In genomic region chr15:43133429-43134156, GRCh38 we compare ENCODE assay signal across 1 cellular context.
TF ChIP-seq lines count a peak whose summit lies in the region.

Gene TMEM62 (plus strand): TSS chr15:43133586. CDS start chr15:43133803, 217 bp downstream.

TF ChIP-seq in K562, 482 proteins besides CTCF, POLR2A, EP300 and RAD21 (continued from another document and continues in another):
- TF ChIP-seq BRF2 (IDR thresholded peaks at IDR 0.05; ENCODE audit: borderline replicate concordance, insufficient read depth, insufficient read length) (no peak), SNIP1 (IDR thresholded peaks at IDR 0.05; ENCODE audit: low read depth) (no peak), SRSF1 (IDR thresholded peaks at IDR 0.05; ENCODE audit: low read depth, low read length) (no peak), GABPA (tag; conservative IDR thresholded peaks at IDR 0.05; ENCODE audit: low read depth) (peak; percentile 83), ZNF165 (CRISPR knock-in tag; IDR thresholded peaks at IDR 0.05; ENCODE audit: borderline replicate concordance) (no peak), FOXA3 (CRISPR knock-in tag; conservative IDR thresholded peaks at IDR 0.05 in 1 of 2, IDR thresholded peaks at IDR 0.05 in 1 of 2) (0 out of 4 replicates have a peak, but pooled peaks of 1 of the 2 experiments have one; percentile 39), SIX5 (IDR thresholded peaks at IDR 0.05; ENCODE audit: borderline replicate concordance in 1 of 2, insufficient read depth in 1 of 2, low read depth in 1 of 2, low read length in 2 of 2) (no peak), NFIC (IDR thresholded peaks at IDR 0.05) (peak; percentile 49; the same call in 1 of the 2 replicates), FIP1L1 (IDR thresholded peaks at IDR 0.05; ENCODE audit: low read depth, low read length, poor library complexity, severe bottlenecking) (no peak), CHD7 (IDR thresholded peaks at IDR 0.05; ENCODE audit: low read depth, low read length) (no peak), PCBP1 (IDR thresholded peaks at IDR 0.05; ENCODE audit: low read depth, low read length, poor library complexity, severe bottlenecking) (peak; percentile 50), NR0B1 (IDR thresholded peaks at IDR 0.05; ENCODE audit: partially characterized antibody) (no peak), MTA1 (IDR thresholded peaks at IDR 0.05; ENCODE audit: borderline replicate concordance) (no peak), ZFX (CRISPR knock-in tag; IDR thresholded peaks at IDR 0.05) (peak; percentile 98), PRMT5 (CRISPR knock-in tag; IDR thresholded peaks at IDR 0.05) (no peak), ZNF143 (CRISPR knock-in tag; IDR thresholded peaks at IDR 0.05) (no peak), CC2D1A (IDR thresholded peaks at IDR 0.05) (no peak), ZNF444 (CRISPR knock-in tag; IDR thresholded peaks at IDR 0.05) (no peak), ZBTB1 (CRISPR knock-in tag; IDR thresholded peaks at IDR 0.05; ENCODE audit: borderline replicate concordance, low read depth) (no peak; the same call in 1 of the 2 replicates), SP1 (CRISPR knock-in tag; IDR thresholded peaks at IDR 0.05) (peak; percentile 54; the same call in 1 of the 2 replicates), CCAR2 (IDR thresholded peaks at IDR 0.05; ENCODE audit: low read depth, low read length) (no peak), ZNF785 (CRISPR knock-in tag; IDR thresholded peaks at IDR 0.05) (no peak), ZFPM2 (CRISPR knock-in tag; IDR thresholded peaks at IDR 0.05) (no peak), ZNF408 (CRISPR knock-in tag; IDR thresholded peaks at IDR 0.05; ENCODE audit: low read depth) (no peak), ETV5 (CRISPR knock-in tag; IDR thresholded peaks at IDR 0.05; ENCODE audit: low read depth) (peak; percentile 88), TAL1 (IDR thresholded peaks at IDR 0.05) (no peak), STAT5B (CRISPR knock-in tag; IDR thresholded peaks at IDR 0.05) (no peak), U2AF1 (optimal IDR thresholded peaks at IDR 0.05; ENCODE audit: low read depth, low read length) (no peak), TEAD1 (CRISPR knock-in tag; IDR thresholded peaks at IDR 0.05) (no peak), C11orf30 (IDR thresholded peaks at IDR 0.05; ENCODE audit: low read depth) (no peak), ZNF3 (CRISPR knock-in tag; IDR thresholded peaks at IDR 0.05) (no peak), SNRNP70 (optimal IDR thresholded peaks at IDR 0.05; ENCODE audit: low read depth, low read length) (no peak)
- TF ChIP-seq, protein P1, sequence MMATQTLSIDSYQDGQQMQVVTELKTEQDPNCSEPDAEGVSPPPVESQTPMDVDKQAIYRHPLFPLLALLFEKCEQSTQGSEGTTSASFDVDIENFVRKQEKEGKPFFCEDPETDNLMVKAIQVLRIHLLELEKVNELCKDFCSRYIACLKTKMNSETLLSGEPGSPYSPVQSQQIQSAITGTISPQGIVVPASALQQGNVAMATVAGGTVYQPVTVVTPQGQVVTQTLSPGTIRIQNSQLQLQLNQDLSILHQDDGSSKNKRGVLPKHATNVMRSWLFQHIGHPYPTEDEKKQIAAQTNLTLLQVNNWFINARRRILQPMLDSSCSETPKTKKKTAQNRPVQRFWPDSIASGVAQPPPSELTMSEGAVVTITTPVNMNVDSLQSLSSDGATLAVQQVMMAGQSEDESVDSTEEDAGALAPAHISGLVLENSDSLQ (IDR thresholded peaks at IDR 0.05), result no peak; the same call in none of the 2 replicates
- TF ChIP-seq, protein P2, sequence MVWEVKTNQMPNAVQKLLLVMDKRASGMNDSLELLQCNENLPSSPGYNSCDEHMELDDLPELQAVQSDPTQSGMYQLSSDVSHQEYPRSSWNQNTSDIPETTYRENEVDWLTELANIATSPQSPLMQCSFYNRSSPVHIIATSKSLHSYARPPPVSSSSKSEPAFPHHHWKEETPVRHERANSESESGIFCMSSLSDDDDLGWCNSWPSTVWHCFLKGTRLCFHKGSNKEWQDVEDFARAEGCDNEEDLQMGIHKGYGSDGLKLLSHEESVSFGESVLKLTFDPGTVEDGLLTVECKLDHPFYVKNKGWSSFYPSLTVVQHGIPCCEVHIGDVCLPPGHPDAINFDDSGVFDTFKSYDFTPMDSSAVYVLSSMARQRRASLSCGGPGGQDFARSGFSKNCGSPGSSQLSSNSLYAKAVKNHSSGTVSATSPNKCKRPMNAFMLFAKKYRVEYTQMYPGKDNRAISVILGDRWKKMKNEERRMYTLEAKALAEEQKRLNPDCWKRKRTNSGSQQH (CRISPR knock-in tag; IDR thresholded peaks at IDR 0.05), result no peak
- TF ChIP-seq, protein P3, sequence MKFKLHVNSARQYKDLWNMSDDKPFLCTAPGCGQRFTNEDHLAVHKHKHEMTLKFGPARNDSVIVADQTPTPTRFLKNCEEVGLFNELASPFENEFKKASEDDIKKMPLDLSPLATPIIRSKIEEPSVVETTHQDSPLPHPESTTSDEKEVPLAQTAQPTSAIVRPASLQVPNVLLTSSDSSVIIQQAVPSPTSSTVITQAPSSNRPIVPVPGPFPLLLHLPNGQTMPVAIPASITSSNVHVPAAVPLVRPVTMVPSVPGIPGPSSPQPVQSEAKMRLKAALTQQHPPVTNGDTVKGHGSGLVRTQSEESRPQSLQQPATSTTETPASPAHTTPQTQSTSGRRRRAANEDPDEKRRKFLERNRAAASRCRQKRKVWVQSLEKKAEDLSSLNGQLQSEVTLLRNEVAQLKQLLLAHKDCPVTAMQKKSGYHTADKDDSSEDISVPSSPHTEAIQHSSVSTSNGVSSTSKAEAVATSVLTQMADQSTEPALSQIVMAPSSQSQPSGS (CRISPR knock-in tag; IDR thresholded peaks at IDR 0.05), result no peak
- TF ChIP-seq, protein P4, sequence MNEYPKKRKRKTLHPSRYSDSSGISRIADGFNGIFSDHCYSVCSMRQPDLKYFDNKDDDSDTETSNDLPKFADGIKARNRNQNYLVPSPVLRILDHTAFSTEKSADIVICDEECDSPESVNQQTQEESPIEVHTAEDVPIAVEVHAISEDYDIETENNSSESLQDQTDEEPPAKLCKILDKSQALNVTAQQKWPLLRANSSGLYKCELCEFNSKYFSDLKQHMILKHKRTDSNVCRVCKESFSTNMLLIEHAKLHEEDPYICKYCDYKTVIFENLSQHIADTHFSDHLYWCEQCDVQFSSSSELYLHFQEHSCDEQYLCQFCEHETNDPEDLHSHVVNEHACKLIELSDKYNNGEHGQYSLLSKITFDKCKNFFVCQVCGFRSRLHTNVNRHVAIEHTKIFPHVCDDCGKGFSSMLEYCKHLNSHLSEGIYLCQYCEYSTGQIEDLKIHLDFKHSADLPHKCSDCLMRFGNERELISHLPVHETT (CRISPR knock-in tag; conservative IDR thresholded peaks at IDR 0.05 in 1 of 2, IDR thresholded peaks at IDR 0.05 in 1 of 2), result no peak
- TF ChIP-seq, protein P5, sequence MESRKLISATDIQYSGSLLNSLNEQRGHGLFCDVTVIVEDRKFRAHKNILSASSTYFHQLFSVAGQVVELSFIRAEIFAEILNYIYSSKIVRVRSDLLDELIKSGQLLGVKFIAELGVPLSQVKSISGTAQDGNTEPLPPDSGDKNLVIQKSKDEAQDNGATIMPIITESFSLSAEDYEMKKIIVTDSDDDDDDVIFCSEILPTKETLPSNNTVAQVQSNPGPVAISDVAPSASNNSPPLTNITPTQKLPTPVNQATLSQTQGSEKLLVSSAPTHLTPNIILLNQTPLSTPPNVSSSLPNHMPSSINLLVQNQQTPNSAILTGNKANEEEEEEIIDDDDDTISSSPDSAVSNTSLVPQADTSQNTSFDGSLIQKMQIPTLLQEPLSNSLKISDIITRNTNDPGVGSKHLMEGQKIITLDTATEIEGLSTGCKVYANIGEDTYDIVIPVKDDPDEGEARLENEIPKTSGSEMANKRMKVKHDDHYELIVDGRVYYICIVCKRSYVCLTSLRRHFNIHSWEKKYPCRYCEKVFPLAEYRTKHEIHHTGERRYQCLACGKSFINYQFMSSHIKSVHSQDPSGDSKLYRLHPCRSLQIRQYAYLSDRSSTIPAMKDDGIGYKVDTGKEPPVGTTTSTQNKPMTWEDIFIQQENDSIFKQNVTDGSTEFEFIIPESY (CRISPR knock-in tag; IDR thresholded peaks at IDR 0.05), result peak; percentile 65
- TF ChIP-seq, protein P6, sequence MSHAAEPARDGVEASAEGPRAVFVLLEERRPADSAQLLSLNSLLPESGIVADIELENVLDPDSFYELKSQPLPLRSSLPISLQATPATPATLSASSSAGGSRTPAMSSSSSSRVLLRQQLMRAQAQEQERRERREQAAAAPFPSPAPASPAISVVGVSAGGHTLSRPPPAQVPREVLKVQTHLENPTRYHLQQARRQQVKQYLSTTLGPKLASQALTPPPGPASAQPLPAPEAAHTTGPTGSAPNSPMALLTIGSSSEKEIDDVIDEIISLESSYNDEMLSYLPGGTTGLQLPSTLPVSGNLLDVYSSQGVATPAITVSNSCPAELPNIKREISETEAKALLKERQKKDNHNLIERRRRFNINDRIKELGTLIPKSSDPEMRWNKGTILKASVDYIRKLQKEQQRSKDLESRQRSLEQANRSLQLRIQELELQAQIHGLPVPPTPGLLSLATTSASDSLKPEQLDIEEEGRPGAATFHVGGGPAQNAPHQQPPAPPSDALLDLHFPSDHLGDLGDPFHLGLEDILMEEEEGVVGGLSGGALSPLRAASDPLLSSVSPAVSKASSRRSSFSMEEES (CRISPR knock-in tag; IDR thresholded peaks at IDR 0.05), result no peak
